In the genomic region with DNA sequence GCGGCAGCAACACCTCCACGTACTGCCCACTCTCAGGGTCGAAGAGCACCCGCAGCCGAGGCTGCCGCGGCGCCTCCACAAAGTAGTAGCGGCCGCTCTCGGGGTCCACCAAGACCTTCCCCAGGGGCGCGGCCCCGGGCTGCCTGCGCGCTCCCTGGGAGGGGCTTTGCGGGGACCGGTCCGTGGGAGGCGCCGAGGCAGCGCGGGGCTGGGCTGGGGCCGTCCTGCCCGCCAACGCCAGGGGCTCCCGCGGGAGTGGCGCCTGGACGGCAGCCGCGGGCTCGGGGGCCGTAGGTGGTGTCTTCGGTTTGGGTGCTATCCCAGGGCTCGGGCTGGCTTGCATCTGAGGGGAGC, we compare ENCODE assay signal across 1 cellular context.
A peak's percentile ranks its signal among the peaks of the same experiment; 100 is the strongest.
TF ChIP-seq lines count a peak whose summit lies in the region.

No MANE protein-coding gene starts in this region.

TF ChIP-seq in GM12878, 131 proteins besides CTCF, POLR2A, EP300 and RAD21:
- TF ChIP-seq NFYA (IDR thresholded peaks at IDR 0.05; ENCODE audit: borderline replicate concordance, low read depth, low read length) (no peak), RB1 (IDR thresholded peaks at IDR 0.05; ENCODE audit: borderline replicate concordance) (0 out of 2 replicates have a peak, but pooled peaks have one; percentile 42), SMAD5 (IDR thresholded peaks at IDR 0.05; ENCODE audit: low read depth) (no peak), BACH1 (IDR thresholded peaks at IDR 0.05; ENCODE audit: borderline replicate concordance) (peak; percentile 82), POLR2AphosphoS2 (IDR thresholded peaks at IDR 0.05; ENCODE audit: low read depth, low read length) (peak; percentile 33; the same call in 1 of the 2 replicates), TCF12 (IDR thresholded peaks at IDR 0.05; ENCODE audit: low read depth, low read length) (0 out of 2 replicates have a peak, but pooled peaks have one; percentile 4), KLF5 (IDR thresholded peaks at IDR 0.05; ENCODE audit: partially characterized antibody) (peak; percentile 63), DPF2 (IDR thresholded peaks at IDR 0.05) (peak; percentile 87), LARP7 (IDR thresholded peaks at IDR 0.05) (peak; percentile 89; the same call in 1 of the 2 replicates), CBX5 (IDR thresholded peaks at IDR 0.05; ENCODE audit: low read depth) (no peak), NR2F1 (conservative IDR thresholded peaks at IDR 0.05) (peak; percentile 75), GATAD2B (conservative IDR thresholded peaks at IDR 0.05; ENCODE audit: low read depth) (peak; percentile 73; the same call in 1 of the 2 replicates), ZNF217 (IDR thresholded peaks at IDR 0.05) (peak; percentile 49; the same call in 1 of the 2 replicates), ZNF207 (IDR thresholded peaks at IDR 0.05; ENCODE audit: borderline replicate concordance) (0 out of 2 replicates have a peak, but pooled peaks have one; percentile 46), NR2C1 (IDR thresholded peaks at IDR 0.05) (0 out of 2 replicates have a peak, but pooled peaks have one; percentile 21), IKZF1 (conservative IDR thresholded peaks at IDR 0.05) (no peak), STAT3 (IDR thresholded peaks at IDR 0.05; ENCODE audit: low read depth, low read length) (no peak)
- TF ChIP-seq, protein P1, sequence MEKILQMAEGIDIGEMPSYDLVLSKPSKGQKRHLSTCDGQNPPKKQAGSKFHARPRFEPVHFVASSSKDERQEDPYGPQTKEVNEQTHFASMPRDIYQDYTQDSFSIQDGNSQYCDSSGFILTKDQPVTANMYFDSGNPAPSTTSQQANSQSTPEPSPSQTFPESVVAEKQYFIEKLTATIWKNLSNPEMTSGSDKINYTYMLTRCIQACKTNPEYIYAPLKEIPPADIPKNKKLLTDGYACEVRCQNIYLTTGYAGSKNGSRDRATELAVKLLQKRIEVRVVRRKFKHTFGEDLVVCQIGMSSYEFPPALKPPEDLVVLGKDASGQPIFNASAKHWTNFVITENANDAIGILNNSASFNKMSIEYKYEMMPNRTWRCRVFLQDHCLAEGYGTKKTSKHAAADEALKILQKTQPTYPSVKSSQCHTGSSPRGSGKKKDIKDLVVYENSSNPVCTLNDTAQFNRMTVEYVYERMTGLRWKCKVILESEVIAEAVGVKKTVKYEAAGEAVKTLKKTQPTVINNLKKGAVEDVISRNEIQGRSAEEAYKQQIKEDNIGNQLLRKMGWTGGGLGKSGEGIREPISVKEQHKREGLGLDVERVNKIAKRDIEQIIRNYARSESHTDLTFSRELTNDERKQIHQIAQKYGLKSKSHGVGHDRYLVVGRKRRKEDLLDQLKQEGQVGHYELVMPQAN (conservative IDR thresholded peaks at IDR 0.05) = peak; percentile 28; the same call in 1 of the 2 replicates
- TF ChIP-seq, protein P2, sequence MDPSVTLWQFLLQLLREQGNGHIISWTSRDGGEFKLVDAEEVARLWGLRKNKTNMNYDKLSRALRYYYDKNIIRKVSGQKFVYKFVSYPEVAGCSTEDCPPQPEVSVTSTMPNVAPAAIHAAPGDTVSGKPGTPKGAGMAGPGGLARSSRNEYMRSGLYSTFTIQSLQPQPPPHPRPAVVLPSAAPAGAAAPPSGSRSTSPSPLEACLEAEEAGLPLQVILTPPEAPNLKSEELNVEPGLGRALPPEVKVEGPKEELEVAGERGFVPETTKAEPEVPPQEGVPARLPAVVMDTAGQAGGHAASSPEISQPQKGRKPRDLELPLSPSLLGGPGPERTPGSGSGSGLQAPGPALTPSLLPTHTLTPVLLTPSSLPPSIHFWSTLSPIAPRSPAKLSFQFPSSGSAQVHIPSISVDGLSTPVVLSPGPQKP (IDR thresholded peaks at IDR 0.05; ENCODE audit: low read depth, low read length) = no peak
- TF ChIP-seq, protein P3, sequence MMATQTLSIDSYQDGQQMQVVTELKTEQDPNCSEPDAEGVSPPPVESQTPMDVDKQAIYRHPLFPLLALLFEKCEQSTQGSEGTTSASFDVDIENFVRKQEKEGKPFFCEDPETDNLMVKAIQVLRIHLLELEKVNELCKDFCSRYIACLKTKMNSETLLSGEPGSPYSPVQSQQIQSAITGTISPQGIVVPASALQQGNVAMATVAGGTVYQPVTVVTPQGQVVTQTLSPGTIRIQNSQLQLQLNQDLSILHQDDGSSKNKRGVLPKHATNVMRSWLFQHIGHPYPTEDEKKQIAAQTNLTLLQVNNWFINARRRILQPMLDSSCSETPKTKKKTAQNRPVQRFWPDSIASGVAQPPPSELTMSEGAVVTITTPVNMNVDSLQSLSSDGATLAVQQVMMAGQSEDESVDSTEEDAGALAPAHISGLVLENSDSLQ (IDR thresholded peaks at IDR 0.05) = no peak
